In the genomic region with DNA sequence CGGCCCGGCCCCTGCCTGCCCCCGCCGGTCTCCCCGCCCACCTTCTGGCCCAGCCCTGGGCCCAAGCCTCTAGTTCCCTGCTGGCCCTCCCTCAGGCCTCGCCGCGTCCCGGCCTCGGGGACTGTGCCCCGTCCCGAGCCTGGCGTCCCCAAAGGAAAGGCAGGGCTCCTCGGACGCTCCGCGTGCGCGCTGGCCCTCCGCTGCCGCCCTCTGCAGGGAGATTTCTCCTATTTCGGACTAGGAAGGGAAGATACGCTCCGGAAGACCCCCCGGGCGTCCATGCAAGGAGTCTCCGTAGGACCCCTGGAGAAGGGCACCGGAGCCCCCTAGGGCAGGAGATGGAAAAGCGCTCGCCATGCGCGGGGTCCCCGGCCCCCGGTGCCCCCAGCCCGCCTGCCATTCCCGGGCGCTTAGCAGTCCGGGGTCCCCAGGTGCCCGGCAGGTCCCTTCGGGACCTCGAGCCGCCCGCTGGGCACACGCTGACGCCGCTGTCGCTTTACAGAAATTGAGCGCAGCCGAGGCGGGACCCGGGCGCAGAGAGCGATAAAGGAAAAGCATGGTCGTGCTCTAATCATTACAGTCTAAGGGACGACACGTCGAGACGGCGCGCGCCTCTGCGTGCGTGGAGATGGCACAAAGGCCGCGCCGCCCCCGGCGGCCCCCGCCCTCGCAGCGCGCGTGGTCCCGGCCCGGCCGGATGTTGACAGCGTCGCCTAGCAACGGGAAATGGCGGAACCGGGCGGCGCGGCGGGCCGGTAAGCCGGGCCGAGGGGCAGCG, we compare ENCODE assay signal across 1 cellular context.
TF ChIP-seq lines count a peak whose summit lies in the region.

A gene with protein sequence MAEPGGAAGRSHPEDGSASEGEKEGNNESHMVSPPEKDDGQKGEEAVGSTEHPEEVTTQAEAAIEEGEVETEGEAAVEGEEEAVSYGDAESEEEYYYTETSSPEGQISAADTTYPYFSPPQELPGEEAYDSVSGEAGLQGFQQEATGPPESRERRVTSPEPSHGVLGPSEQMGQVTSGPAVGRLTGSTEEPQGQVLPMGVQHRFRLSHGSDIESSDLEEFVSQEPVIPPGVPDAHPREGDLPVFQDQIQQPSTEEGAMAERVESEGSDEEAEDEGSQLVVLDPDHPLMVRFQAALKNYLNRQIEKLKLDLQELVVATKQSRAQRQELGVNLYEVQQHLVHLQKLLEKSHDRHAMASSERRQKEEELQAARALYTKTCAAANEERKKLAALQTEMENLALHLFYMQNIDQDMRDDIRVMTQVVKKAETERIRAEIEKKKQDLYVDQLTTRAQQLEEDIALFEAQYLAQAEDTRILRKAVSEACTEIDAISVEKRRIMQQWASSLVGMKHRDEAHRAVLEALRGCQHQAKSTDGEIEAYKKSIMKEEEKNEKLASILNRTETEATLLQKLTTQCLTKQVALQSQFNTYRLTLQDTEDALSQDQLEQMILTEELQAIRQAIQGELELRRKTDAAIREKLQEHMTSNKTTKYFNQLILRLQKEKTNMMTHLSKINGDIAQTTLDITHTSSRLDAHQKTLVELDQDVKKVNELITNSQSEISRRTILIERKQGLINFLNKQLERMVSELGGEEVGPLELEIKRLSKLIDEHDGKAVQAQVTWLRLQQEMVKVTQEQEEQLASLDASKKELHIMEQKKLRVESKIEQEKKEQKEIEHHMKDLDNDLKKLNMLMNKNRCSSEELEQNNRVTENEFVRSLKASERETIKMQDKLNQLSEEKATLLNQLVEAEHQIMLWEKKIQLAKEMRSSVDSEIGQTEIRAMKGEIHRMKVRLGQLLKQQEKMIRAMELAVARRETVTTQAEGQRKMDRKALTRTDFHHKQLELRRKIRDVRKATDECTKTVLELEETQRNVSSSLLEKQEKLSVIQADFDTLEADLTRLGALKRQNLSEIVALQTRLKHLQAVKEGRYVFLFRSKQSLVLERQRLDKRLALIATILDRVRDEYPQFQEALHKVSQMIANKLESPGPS (plus strand): TSS at position 706 of the 778 bp plus-strand sequence. CDS start 21 bp downstream, at position 727.

TF ChIP-seq in HepG2, 621 proteins besides CTCF, POLR2A, EP300 and RAD21 (continued from another document and continues in another):
- TF ChIP-seq, protein P1, sequence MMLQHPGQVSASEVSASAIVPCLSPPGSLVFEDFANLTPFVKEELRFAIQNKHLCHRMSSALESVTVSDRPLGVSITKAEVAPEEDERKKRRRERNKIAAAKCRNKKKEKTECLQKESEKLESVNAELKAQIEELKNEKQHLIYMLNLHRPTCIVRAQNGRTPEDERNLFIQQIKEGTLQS (CRISPR knock-in tag; IDR thresholded peaks at IDR 0.05): peak; percentile 32; the same call in 1 of the 2 replicates
- TF ChIP-seq SALL2 (CRISPR knock-in tag; IDR thresholded peaks at IDR 0.05): no peak; the same call in 1 of the 2 replicates
- TF ChIP-seq ZNF20 (CRISPR knock-in tag; IDR thresholded peaks at IDR 0.05): peak; percentile 92; the same call in 1 of the 2 replicates
- TF ChIP-seq, protein P2, sequence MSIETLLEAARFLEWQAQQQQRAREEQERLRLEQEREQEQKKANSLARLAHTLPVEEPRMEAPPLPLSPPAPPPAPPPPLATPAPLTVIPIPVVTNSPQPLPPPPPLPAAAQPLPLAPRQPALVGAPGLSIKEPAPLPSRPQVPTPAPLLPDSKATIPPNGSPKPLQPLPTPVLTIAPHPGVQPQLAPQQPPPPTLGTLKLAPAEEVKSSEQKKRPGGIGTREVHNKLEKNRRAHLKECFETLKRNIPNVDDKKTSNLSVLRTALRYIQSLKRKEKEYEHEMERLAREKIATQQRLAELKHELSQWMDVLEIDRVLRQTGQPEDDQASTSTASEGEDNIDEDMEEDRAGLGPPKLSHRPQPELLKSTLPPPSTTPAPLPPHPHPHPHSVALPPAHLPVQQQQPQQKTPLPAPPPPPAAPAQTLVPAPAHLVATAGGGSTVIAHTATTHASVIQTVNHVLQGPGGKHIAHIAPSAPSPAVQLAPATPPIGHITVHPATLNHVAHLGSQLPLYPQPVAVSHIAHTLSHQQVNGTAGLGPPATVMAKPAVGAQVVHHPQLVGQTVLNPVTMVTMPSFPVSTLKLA (IDR thresholded peaks at IDR 0.05): peak; percentile 72
- no peak for TF ChIP-seq ZNF3 (CRISPR knock-in tag; IDR thresholded peaks at IDR 0.05)
- 0 out of 2 replicates have a peak, but pooled peaks have one; percentile 48 for TF ChIP-seq ZNF672 (CRISPR knock-in tag; IDR thresholded peaks at IDR 0.05)
- TF ChIP-seq, protein P3, sequence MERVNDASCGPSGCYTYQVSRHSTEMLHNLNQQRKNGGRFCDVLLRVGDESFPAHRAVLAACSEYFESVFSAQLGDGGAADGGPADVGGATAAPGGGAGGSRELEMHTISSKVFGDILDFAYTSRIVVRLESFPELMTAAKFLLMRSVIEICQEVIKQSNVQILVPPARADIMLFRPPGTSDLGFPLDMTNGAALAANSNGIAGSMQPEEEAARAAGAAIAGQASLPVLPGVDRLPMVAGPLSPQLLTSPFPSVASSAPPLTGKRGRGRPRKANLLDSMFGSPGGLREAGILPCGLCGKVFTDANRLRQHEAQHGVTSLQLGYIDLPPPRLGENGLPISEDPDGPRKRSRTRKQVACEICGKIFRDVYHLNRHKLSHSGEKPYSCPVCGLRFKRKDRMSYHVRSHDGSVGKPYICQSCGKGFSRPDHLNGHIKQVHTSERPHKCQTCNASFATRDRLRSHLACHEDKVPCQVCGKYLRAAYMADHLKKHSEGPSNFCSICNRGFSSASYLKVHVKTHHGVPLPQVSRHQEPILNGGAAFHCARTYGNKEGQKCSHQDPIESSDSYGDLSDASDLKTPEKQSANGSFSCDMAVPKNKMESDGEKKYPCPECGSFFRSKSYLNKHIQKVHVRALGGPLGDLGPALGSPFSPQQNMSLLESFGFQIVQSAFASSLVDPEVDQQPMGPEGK (CRISPR knock-in tag; IDR thresholded peaks at IDR 0.05): peak; percentile 95
- peak; percentile 40; the same call in 1 of the 2 replicates for TF ChIP-seq ZSCAN9 (CRISPR knock-in tag; IDR thresholded peaks at IDR 0.05; ENCODE audit: borderline replicate concordance)
- TF ChIP-seq ATF7 (IDR thresholded peaks at IDR 0.05): no peak
- TF ChIP-seq ATF7 (CRISPR knock-in tag; IDR thresholded peaks at IDR 0.05): 0 out of 2 replicates have a peak, but pooled peaks have one; percentile 32
- TF ChIP-seq CREB1 (IDR thresholded peaks at IDR 0.05): peak; percentile 1; the same call in 1 of the 2 replicates
- TF ChIP-seq CREB1 (CRISPR knock-in tag; IDR thresholded peaks at IDR 0.05): no peak
- no peak for TF ChIP-seq HMG20A (CRISPR knock-in tag; IDR thresholded peaks at IDR 0.05; ENCODE audit: borderline replicate concordance)
- TF ChIP-seq ZNF776 (CRISPR knock-in tag; IDR thresholded peaks at IDR 0.05): peak; percentile 89; the same call in 1 of the 2 replicates
- TF ChIP-seq ZNF138 (CRISPR knock-in tag; IDR thresholded peaks at IDR 0.05; ENCODE audit: low read depth): 0 out of 2 replicates have a peak, but pooled peaks have one; percentile 61
- TF ChIP-seq, protein P4, sequence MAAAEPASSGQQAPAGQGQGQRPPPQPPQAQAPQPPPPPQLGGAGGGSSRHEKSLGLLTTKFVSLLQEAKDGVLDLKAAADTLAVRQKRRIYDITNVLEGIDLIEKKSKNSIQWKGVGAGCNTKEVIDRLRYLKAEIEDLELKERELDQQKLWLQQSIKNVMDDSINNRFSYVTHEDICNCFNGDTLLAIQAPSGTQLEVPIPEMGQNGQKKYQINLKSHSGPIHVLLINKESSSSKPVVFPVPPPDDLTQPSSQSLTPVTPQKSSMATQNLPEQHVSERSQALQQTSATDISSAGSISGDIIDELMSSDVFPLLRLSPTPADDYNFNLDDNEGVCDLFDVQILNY (CRISPR knock-in tag; conservative IDR thresholded peaks at IDR 0.05): peak; percentile 57
- TF ChIP-seq PITX1 (CRISPR knock-in tag; IDR thresholded peaks at IDR 0.05): peak; percentile 73; the same call in 1 of the 2 replicates
- 0 out of 2 replicates have a peak, but pooled peaks have one; percentile 35 for TF ChIP-seq ISL2 (CRISPR knock-in tag; IDR thresholded peaks at IDR 0.05)
- TF ChIP-seq FOXK2 (IDR thresholded peaks at IDR 0.05): no peak
- peak; percentile 66 for TF ChIP-seq ERF (CRISPR knock-in tag; IDR thresholded peaks at IDR 0.05)
- TF ChIP-seq ZNF333 (CRISPR knock-in tag; IDR thresholded peaks at IDR 0.05; ENCODE audit: borderline replicate concordance): peak; percentile 74; the same call in 1 of the 2 replicates
- TF ChIP-seq PAWR (CRISPR knock-in tag; IDR thresholded peaks at IDR 0.05; ENCODE audit: borderline replicate concordance): no peak
- TF ChIP-seq, protein P5, sequence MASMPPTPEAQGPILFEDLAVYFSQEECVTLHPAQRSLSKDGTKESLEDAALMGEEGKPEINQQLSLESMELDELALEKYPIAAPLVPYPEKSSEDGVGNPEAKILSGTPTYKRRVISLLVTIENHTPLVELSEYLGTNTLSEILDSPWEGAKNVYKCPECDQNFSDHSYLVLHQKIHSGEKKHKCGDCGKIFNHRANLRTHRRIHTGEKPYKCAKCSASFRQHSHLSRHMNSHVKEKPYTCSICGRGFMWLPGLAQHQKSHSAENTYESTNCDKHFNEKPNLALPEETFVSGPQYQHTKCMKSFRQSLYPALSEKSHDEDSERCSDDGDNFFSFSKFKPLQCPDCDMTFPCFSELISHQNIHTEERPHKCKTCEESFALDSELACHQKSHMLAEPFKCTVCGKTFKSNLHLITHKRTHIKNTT (CRISPR knock-in tag; IDR thresholded peaks at IDR 0.05): no peak
- no peak for TF ChIP-seq ZNF251 (CRISPR knock-in tag; IDR thresholded peaks at IDR 0.05)
- no peak for TF ChIP-seq TEAD2 (CRISPR knock-in tag; IDR thresholded peaks at IDR 0.05)
- TF ChIP-seq, protein P6, sequence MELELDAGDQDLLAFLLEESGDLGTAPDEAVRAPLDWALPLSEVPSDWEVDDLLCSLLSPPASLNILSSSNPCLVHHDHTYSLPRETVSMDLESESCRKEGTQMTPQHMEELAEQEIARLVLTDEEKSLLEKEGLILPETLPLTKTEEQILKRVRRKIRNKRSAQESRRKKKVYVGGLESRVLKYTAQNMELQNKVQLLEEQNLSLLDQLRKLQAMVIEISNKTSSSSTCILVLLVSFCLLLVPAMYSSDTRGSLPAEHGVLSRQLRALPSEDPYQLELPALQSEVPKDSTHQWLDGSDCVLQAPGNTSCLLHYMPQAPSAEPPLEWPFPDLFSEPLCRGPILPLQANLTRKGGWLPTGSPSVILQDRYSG (CRISPR knock-in tag; IDR thresholded peaks at IDR 0.05): 0 out of 2 replicates have a peak, but pooled peaks have one; percentile 52
- peak; percentile 10; the same call in 1 of the 2 replicates for TF ChIP-seq KDM3A (CRISPR knock-in tag; IDR thresholded peaks at IDR 0.05; ENCODE audit: low read depth)
- no peak; the same call in 1 of the 2 replicates for TF ChIP-seq HES4 (CRISPR knock-in tag; IDR thresholded peaks at IDR 0.05; ENCODE audit: borderline replicate concordance)
- TF ChIP-seq ZC3H13 (CRISPR knock-in tag; IDR thresholded peaks at IDR 0.05): peak; percentile 76
- no peak; the same call in 1 of the 2 replicates for TF ChIP-seq REPIN1 (CRISPR knock-in tag; IDR thresholded peaks at IDR 0.05; ENCODE audit: borderline replicate concordance, low read depth)
- TF ChIP-seq POLR2G (IDR thresholded peaks at IDR 0.05; ENCODE audit: low read depth, low read length): peak; percentile 88
- peak; percentile 66; the same call in 1 of the 2 replicates for TF ChIP-seq ZNF839 (CRISPR knock-in tag; IDR thresholded peaks at IDR 0.05; ENCODE audit: borderline replicate concordance)
- TF ChIP-seq, protein P7, sequence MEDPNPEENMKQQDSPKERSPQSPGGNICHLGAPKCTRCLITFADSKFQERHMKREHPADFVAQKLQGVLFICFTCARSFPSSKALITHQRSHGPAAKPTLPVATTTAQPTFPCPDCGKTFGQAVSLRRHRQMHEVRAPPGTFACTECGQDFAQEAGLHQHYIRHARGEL (CRISPR knock-in tag; IDR thresholded peaks at IDR 0.05): peak; percentile 64; the same call in 1 of the 2 replicates
- TF ChIP-seq RFX5 (IDR thresholded peaks at IDR 0.05; ENCODE audit: low read depth, low read length): peak; percentile 42; the same call in 1 of the 2 replicates
- TF ChIP-seq ZFY (CRISPR knock-in tag; IDR thresholded peaks at IDR 0.05): peak; percentile 75
- TF ChIP-seq, protein P8, sequence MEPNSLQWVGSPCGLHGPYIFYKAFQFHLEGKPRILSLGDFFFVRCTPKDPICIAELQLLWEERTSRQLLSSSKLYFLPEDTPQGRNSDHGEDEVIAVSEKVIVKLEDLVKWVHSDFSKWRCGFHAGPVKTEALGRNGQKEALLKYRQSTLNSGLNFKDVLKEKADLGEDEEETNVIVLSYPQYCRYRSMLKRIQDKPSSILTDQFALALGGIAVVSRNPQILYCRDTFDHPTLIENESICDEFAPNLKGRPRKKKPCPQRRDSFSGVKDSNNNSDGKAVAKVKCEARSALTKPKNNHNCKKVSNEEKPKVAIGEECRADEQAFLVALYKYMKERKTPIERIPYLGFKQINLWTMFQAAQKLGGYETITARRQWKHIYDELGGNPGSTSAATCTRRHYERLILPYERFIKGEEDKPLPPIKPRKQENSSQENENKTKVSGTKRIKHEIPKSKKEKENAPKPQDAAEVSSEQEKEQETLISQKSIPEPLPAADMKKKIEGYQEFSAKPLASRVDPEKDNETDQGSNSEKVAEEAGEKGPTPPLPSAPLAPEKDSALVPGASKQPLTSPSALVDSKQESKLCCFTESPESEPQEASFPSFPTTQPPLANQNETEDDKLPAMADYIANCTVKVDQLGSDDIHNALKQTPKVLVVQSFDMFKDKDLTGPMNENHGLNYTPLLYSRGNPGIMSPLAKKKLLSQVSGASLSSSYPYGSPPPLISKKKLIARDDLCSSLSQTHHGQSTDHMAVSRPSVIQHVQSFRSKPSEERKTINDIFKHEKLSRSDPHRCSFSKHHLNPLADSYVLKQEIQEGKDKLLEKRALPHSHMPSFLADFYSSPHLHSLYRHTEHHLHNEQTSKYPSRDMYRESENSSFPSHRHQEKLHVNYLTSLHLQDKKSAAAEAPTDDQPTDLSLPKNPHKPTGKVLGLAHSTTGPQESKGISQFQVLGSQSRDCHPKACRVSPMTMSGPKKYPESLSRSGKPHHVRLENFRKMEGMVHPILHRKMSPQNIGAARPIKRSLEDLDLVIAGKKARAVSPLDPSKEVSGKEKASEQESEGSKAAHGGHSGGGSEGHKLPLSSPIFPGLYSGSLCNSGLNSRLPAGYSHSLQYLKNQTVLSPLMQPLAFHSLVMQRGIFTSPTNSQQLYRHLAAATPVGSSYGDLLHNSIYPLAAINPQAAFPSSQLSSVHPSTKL (CRISPR knock-in tag; IDR thresholded peaks at IDR 0.05): peak; percentile 15
- TF ChIP-seq, protein P9, sequence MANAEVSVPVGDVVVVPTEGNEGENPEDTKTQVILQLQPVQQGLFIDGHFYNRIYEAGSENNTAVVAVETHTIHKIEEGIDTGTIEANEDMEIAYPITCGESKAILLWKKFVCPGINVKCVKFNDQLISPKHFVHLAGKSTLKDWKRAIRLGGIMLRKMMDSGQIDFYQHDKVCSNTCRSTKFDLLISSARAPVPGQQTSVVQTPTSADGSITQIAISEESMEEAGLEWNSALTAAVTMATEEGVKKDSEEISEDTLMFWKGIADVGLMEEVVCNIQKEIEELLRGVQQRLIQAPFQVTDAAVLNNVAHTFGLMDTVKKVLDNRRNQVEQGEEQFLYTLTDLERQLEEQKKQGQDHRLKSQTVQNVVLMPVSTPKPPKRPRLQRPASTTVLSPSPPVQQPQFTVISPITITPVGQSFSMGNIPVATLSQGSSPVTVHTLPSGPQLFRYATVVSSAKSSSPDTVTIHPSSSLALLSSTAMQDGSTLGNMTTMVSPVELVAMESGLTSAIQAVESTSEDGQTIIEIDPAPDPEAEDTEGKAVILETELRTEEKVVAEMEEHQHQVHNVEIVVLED (CRISPR knock-in tag; IDR thresholded peaks at IDR 0.05; ENCODE audit: borderline replicate concordance): peak; percentile 63; the same call in 1 of the 2 replicates
- peak; percentile 94 for TF ChIP-seq ZNF501 (CRISPR knock-in tag; IDR thresholded peaks at IDR 0.05)
- peak; percentile 61 for TF ChIP-seq POGZ (CRISPR knock-in tag; IDR thresholded peaks at IDR 0.05)
